In genomic region chr1:23634518-23634839, GRCh38 we compare ENCODE assay signal across 9 cellular contexts. TPM values are rescaled to one million over a fixed set of nuclear protein-coding genes. Genes with fewer than 3 reads are reported as not detected.
DNase-seq lines count a peak whose midpoint lies in the region; ATAC-seq and TF ChIP-seq lines count a peak whose summit lies in the region.
"Had no signal": no experiment of that assay in that cellular context is flagged by ENCODE, and none has a peak within 500 bp of the region (broad histone marks: within the 10 kb centered on the region; RNA-seq: fewer than 3 reads in every experiment).

No MANE protein-coding gene starts in this region.

- H3K9me3 Mint-ChIP-seq in CD8-positive, alpha-beta T cell, result no peaks in the 10 kb centered on the region
- H3K9me3 Mint-ChIP-seq: H9 had no signal

- CTCF ChIA-PET in CD8-positive, alpha-beta T cell (lab: Charles Lee), result interaction anchor here (0.6 to 22.8 kb wide), 33 partner anchors 9 to 214 kb away, joined by 3 to 1167 read pairs (median 5); partner anchors contain the start of genes E2F2, ID3 and RPL11

- H3K4me1 ChIP-seq in CD8-positive, alpha-beta T cell (ENCODE audit: insufficient read depth, low read length), result peaks cover 30% of the 10 kb centered on the region
- H3K4me1 ChIP-seq in MM.1S (ENCODE audit: low read length) (peaks cover 9% of the 10 kb centered on the region; the same call in 1 of the 2 replicates), sigmoid colon (peaks cover 0 to 5% (median 0%) of the 10 kb centered on the region in 4 donors)

- H3K4me1 Mint-ChIP-seq in CD8-positive, alpha-beta T cell (ENCODE audit: low read depth), result peaks cover 38% of the 10 kb centered on the region

- no peaks in the 10 kb centered on the region for H3K27me3 ChIP-seq in CD8-positive, alpha-beta T cell (ENCODE audit: insufficient read depth, low read length)
- no peaks in the 10 kb centered on the region for H3K27me3 ChIP-seq in MM.1S (replicated peaks; ENCODE audit: insufficient read depth, low read length)
- no peaks in the 10 kb centered on the region for H3K27me3 ChIP-seq in sigmoid colon

- no peak for DNase-seq in CD8-positive, alpha-beta T cell
- no peak for DNase-seq in MM.1S
- no peak for DNase-seq in coronary artery (ENCODE audit: low spot score)
- no peak for DNase-seq in sigmoid colon
- no peak for DNase-seq in amniotic stem cell (lab: John Stamatoyannopoulos, UW)
- no peak for DNase-seq in omental fat pad (ENCODE audit: low spot score)

- no peaks in the 10 kb centered on the region for H3K9me3 ChIP-seq in CD8-positive, alpha-beta T cell (ENCODE audit: low read length)
- no peaks in the 10 kb centered on the region for H3K9me3 ChIP-seq in MM.1S (replicated peaks; ENCODE audit: insufficient read depth, low read length)
- H3K9me3 ChIP-seq in sigmoid colon, result no peaks in the 10 kb centered on the region

- POLR2A ChIA-PET in CD8-positive, alpha-beta T cell (lab: Charles Lee), result interaction anchor here (0.6 to 4.0 kb wide), 12 partner anchors 10 to 93 kb away, joined by 3 to 47 read pairs (median 5); partner anchors contain the start of gene ID3

- peaks cover 4% of the 10 kb centered on the region for H3K36me3 Mint-ChIP-seq in CD8-positive, alpha-beta T cell

- H3K27me3 Mint-ChIP-seq in CD8-positive, alpha-beta T cell (ENCODE audit: low read depth), result no peaks in the 10 kb centered on the region

- no peaks in the 10 kb centered on the region for H3K36me3 ChIP-seq in CD8-positive, alpha-beta T cell (ENCODE audit: insufficient read depth, low read length)
- no peaks in the 10 kb centered on the region for H3K36me3 ChIP-seq in MM.1S (replicated peaks; ENCODE audit: insufficient read depth, low read length)
- no peaks in the 10 kb centered on the region for H3K36me3 ChIP-seq in sigmoid colon

- peak overlapping the region; percentile 92 for H3K27ac Mint-ChIP-seq in CD8-positive, alpha-beta T cell

- H3K27ac ChIP-seq in CD8-positive, alpha-beta T cell (ENCODE audit: low read depth, low read length), result no peak overlapping the region
- H3K27ac ChIP-seq in MM.1S (ENCODE audit: low read length), result no peak overlapping the region
- peak overlapping the region; percentile 84 to 92 for H3K27ac ChIP-seq in coronary artery
- peak overlapping the region in 3 of 4 donors; percentile 73 to 81 (median 74) for H3K27ac ChIP-seq in sigmoid colon

- peak overlapping the region; percentile 68 for H2AFZ ChIP-seq in MM.1S (ENCODE audit: low read length)

- no peak overlapping the region for H3K9ac ChIP-seq in MM.1S (ENCODE audit: low read length)

- peak overlapping the region; percentile 76 for H3K4me3 Mint-ChIP-seq in CD8-positive, alpha-beta T cell
- H3K4me3 Mint-ChIP-seq: H9 had no signal

- ATAC-seq in CD8-positive, alpha-beta T cell, result no peak
- ATAC-seq in GM18870 (IDR thresholded peaks at IDR 0.05; ENCODE audit: unreplicated experiment) (no peak), omental fat pad (ENCODE audit: low FRiP score) (no peak), HG03025 (IDR thresholded peaks at IDR 0.05; ENCODE audit: low FRiP score, unreplicated experiment) (no peak)

- no peaks in the 10 kb centered on the region for H4K20me1 ChIP-seq in MM.1S (ENCODE audit: insufficient read depth, low read length)

- H3F3A ChIP-seq in MM.1S (ENCODE audit: insufficient read depth, low read length), result no peaks in the 10 kb centered on the region

- TF ChIP-seq EP300 in sigmoid colon (IDR thresholded peaks at IDR 0.05), result no peak

- WGBS in sigmoid colon, 2 donors, result 73 to 89% methylated on average over 2 of the region's 2 CpGs

- no peak overlapping the region for H3K4me3 ChIP-seq in CD8-positive, alpha-beta T cell (ENCODE audit: low read depth, low read length)
- H3K4me3 ChIP-seq in MM.1S (ENCODE audit: low read length) (no peak overlapping the region), coronary artery (no peak overlapping the region), sigmoid colon (no peak overlapping the region)

- H3K79me2 ChIP-seq in MM.1S (ENCODE audit: low read length), result no peaks in the 10 kb centered on the region

- no peak for TF ChIP-seq POLR2A in sigmoid colon (IDR thresholded peaks at IDR 0.05)

- peak overlapping the region; percentile 72; the same call in 1 of the 2 replicates for H3K4me2 ChIP-seq in MM.1S (ENCODE audit: low read depth, low read length)

- H3K9me2 ChIP-seq in MM.1S (replicated peaks; ENCODE audit: insufficient read depth, low read length), result no peaks in the 10 kb centered on the region

- TF ChIP-seq CTCF in CD8-positive, alpha-beta T cell (IDR thresholded peaks at IDR 0.05), result no peak
- TF ChIP-seq CTCF in MM.1S (IDR thresholded peaks at IDR 0.05; ENCODE audit: low read length) (no peak), coronary artery (IDR thresholded peaks at IDR 0.05) (no peak), sigmoid colon (IDR thresholded peaks at IDR 0.05) (no peak), omental fat pad (IDR thresholded peaks at IDR 0.05) (no peak)

- intact Hi-C loops in CD8-positive, alpha-beta T cell (cut with DNase I, micrococcal nuclease), result loop anchor here (2.0 kb wide), 3 partner anchors 32 to 80 kb away; no protein-coding TSS in a partner anchor
- intact Hi-C loops in sigmoid colon (cut with DNase I), result no loop called here

RNA-seq across cellular contexts. Expression of gene RPL11, which starts 57.1 kb away (rescaled TPM):
- total RNA-seq in CD8-positive, alpha-beta T cell, result 1,000 to 10,000 TPM; 2,153 to 2,178 TPM
- total RNA-seq in sigmoid colon (1,000 to 10,000 TPM in 2 of 4 donors, 100 to 1,000 TPM in 2; 735 to 1,309 (median 1,008) TPM), omental fat pad (1,000 to 10,000 TPM in 2 of 4 donors, 100 to 1,000 TPM in 2; 867 to 1,131 (median 994) TPM)
- polyA plus RNA-seq in sigmoid colon, result 1,000 to 10,000 TPM; 2,325 to 3,932 (median 2,641) TPM

Comparison
In these comparisons a context has a peak if more than half of its experiments do, and no peak if none do; other contexts are left out.
1. H3K27ac ChIP-seq: peak in coronary artery (2 of 2) and sigmoid colon (3 of 4); none in CD8-positive, alpha-beta T cell (single experiment) and MM.1S (single experiment).